In genomic region chr22:18985761-18986160, GRCh38 we compare ENCODE assay signal across 22 cellular contexts.
"Had no signal": no experiment of that assay in that cellular context is flagged by ENCODE, and none has a peak within 500 bp of the region (broad histone marks: within the 10 kb centered on the region; RNA-seq: fewer than 3 reads in every experiment).

No MANE protein-coding gene starts in this region.

- H3K36me3 ChIP-seq: gastrocnemius medialis, heart left ventricle, pancreas, thoracic aorta, tibial nerve had no signal

- H3K9me3 ChIP-seq: gastrocnemius medialis, pancreas had no signal

- H3K27ac ChIP-seq: dorsolateral prefrontal cortex, epithelial cell of prostate, gastrocnemius medialis, heart left ventricle, hepatocyte, pancreas, thoracic aorta, tibial nerve had no signal

- H3K4me2 ChIP-seq: hepatocyte had no signal

- H3K4me1 ChIP-seq: gastrocnemius medialis, heart left ventricle, pancreas, tibial nerve had no signal

- H2AFZ ChIP-seq: hepatocyte had no signal

- DNase-seq: effector CD4-positive, alpha-beta T cell; foreskin fibroblast; gastrocnemius medialis; heart left ventricle; left colon; left ventricle myocardium superior; naive thymus-derived CD4-positive, alpha-beta T cell; nephron progenitor cell; pancreas; stimulated activated CD4-positive, alpha-beta T cell treated with anti-CD3 and anti-CD28 coated beads, Interleukin-2, amount 100 ng/mL, for 24 hours; stimulated activated CD4-positive, alpha-beta T cell treated with anti-CD3 and anti-CD28 coated beads, Interleukin-4, amount 100 ng/mL, for 24 hours; stimulated activated naive CD8-positive, alpha-beta T cell treated with anti-CD3 and anti-CD28 coated beads, Interleukin-15, Interleukin-2, amounts not matched to agents 100 U/mL and 50 U/mL, for 24 hours; substantia nigra had no signal

- H3K4me3 ChIP-seq: dorsolateral prefrontal cortex, gastrocnemius medialis, heart left ventricle, hepatocyte, lung, pancreas, thoracic aorta, tibial nerve had no signal

- ATAC-seq: esophagus mucosa; gastrocnemius medialis; heart left ventricle; left colon; left ventricle myocardium superior; naive thymus-derived CD4-positive, alpha-beta T cell; pancreas; sciatic nerve; stimulated activated effector memory CD8-positive, alpha-beta T cell treated with anti-CD3 and anti-CD28 coated beads, Interleukin-12 subunit alpha, Interleukin-12 subunit beta, amount 100 ng/mL, for 72 hours; stimulated activated naive CD8-positive, alpha-beta T cell treated with anti-CD3 and anti-CD28 coated beads, Interleukin-15, Interleukin-2, amounts not matched to agents 100 U/mL and 50 U/mL, for 24 hours had no signal

- H3K27me3 ChIP-seq: dorsolateral prefrontal cortex, gastrocnemius medialis, hepatocyte, pancreas, tibial nerve had no signal
